Comparison of ENCODE assay signal across 27 cellular contexts in genomic region chrX:120625366-120625765, GRCh38. TPM values are rescaled to one million over a fixed set of nuclear protein-coding genes. Genes with fewer than 3 reads are reported as not detected.
DNase-seq lines count a peak whose midpoint lies in the region; ATAC-seq and TF ChIP-seq lines count a peak whose summit lies in the region.
"Had no signal": no experiment of that assay in that cellular context is flagged by ENCODE, and none has a peak within 500 bp of the region (broad histone marks: within the 10 kb centered on the region; RNA-seq: fewer than 3 reads in every experiment).

No MANE protein-coding gene starts in this region.

- ATAC-seq in Right ventricle myocardium inferior, result no peak
- ATAC-seq in stimulated activated naive CD8-positive, alpha-beta T cell treated with anti-CD3 and anti-CD28 coated beads, Interleukin-15, amount 100 ng/mL, for 72 hours, result no peak
- ATAC-seq: gastrocnemius medialis, mucosa of descending colon had no signal

- H3K4me1 ChIP-seq in right atrium auricular region, result no peaks in the 10 kb centered on the region
- peaks cover 5% of the 10 kb centered on the region for H3K4me1 ChIP-seq in suprapubic skin
- peaks cover 6 to 12% (median 10%) of the 10 kb centered on the region in 4 donors for H3K4me1 ChIP-seq in esophagus muscularis mucosa
- no peaks in the 10 kb centered on the region for H3K4me1 ChIP-seq in BE2C
- H3K4me1 ChIP-seq: gastrocnemius medialis had no signal

- H3K36me3 Mint-ChIP-seq in HFFc6 (ENCODE audit: low read depth), result no peaks in the 10 kb centered on the region
- H3K36me3 Mint-ChIP-seq: activated naive CD8-positive, alpha-beta T cell had no signal

- H3K36me3 ChIP-seq in right atrium auricular region, result no peaks in the 10 kb centered on the region
- no peaks in the 10 kb centered on the region for H3K36me3 ChIP-seq in suprapubic skin
- peaks cover 0 to 6% (median 3%) of the 10 kb centered on the region in 4 donors for H3K36me3 ChIP-seq in esophagus muscularis mucosa
- H3K36me3 ChIP-seq in BE2C, result no peaks in the 10 kb centered on the region
- H3K36me3 ChIP-seq: gastrocnemius medialis, ovary, tibial artery had no signal

- peak overlapping the region; percentile 78 for H3K27ac Mint-ChIP-seq in HFFc6
- H3K27ac Mint-ChIP-seq in stimulated activated naive CD8-positive, alpha-beta T cell treated with anti-CD3 and anti-CD28 coated beads, Interleukin-15, amount 100 ng/mL, for 72 hours, result no peak overlapping the region
- H3K27ac Mint-ChIP-seq: nephron; T-helper 2 cell treated with Interferon-gamma antibody and Interleukin-4, amounts not matched to agents 5 μg/mL and 100 μg/mL, for 36 hours had no signal

- H3K4me1 Mint-ChIP-seq in HFFc6 (ENCODE audit: low read depth), result peaks cover 19% of the 10 kb centered on the region
- H3K4me1 Mint-ChIP-seq in stimulated activated naive CD8-positive, alpha-beta T cell treated with anti-CD3 and anti-CD28 coated beads, Interleukin-15, amount 100 ng/mL, for 72 hours, result peaks cover 19% of the 10 kb centered on the region
- H3K4me1 Mint-ChIP-seq: nephron had no signal

- H3K27me3 Mint-ChIP-seq in HFFc6 (ENCODE audit: insufficient read depth), result no peaks in the 10 kb centered on the region
- H3K27me3 Mint-ChIP-seq in stimulated activated naive CD8-positive, alpha-beta T cell treated with anti-CD3 and anti-CD28 coated beads, Interleukin-15, amount 100 ng/mL, for 72 hours, result no peaks in the 10 kb centered on the region
- H3K27me3 Mint-ChIP-seq: activated naive CD8-positive, alpha-beta T cell; CD4-positive, alpha-beta memory T cell had no signal

- no peaks in the 10 kb centered on the region for H3K9me3 ChIP-seq in right atrium auricular region
- H3K9me3 ChIP-seq in suprapubic skin, result no peaks in the 10 kb centered on the region
- H3K9me3 ChIP-seq in esophagus muscularis mucosa, result no peaks in the 10 kb centered on the region
- no peaks in the 10 kb centered on the region for H3K9me3 ChIP-seq in BE2C
- H3K9me3 ChIP-seq: gastrocnemius medialis, mucosa of descending colon, ovary, tibial artery had no signal

- no peak for TF ChIP-seq CTCF in right atrium auricular region (IDR thresholded peaks at IDR 0.05)
- no peak for TF ChIP-seq CTCF in HFFc6 (IDR thresholded peaks at IDR 0.05)
- TF ChIP-seq CTCF in suprapubic skin (IDR thresholded peaks at IDR 0.05), result no peak
- no peak for TF ChIP-seq CTCF in esophagus muscularis mucosa (IDR thresholded peaks at IDR 0.05)
- TF ChIP-seq CTCF in BE2C (IDR thresholded peaks at IDR 0.05; ENCODE audit: low read depth, low read length), result no peak

- intact Hi-C loops in Right ventricle myocardium inferior (cut with DNase I), result no loop called here
- intact Hi-C loops in esophagus muscularis mucosa (cut with DNase I), result no loop called here

- H3K27ac ChIP-seq in right atrium auricular region, result peak overlapping the region; percentile 18 to 31
- peak overlapping the region; percentile 6 for H3K27ac ChIP-seq in suprapubic skin
- no peak overlapping the region for H3K27ac ChIP-seq in esophagus muscularis mucosa (replicated peaks in 1 of 4)
- H3K27ac ChIP-seq: gastrocnemius medialis, ovary, tibial artery, VCaP had no signal

- DNase-seq in right atrium auricular region (ENCODE audit: low spot score), result no peak
- no peak for DNase-seq in Right ventricle myocardium inferior (ENCODE audit: missing footprints)
- peak; percentile 17 for DNase-seq in HFFc6
- DNase-seq in fibroblast of gingiva (ENCODE audit: low read depth), result peak; percentile 70
- no peak for DNase-seq in suprapubic skin (ENCODE audit: low spot score in 2 of 2)
- no peak for DNase-seq in stimulated activated naive CD8-positive, alpha-beta T cell treated with anti-CD3 and anti-CD28 coated beads, Interleukin-15, amount 100 ng/mL, for 72 hours
- no peak for DNase-seq in esophagus muscularis mucosa (ENCODE audit: extremely low spot score)
- DNase-seq in BE2C, result no peak
- DNase-seq: activated CD4-positive, alpha-beta T cell treated with anti-CD3 and anti-CD28 coated beads, Interleukin-2, amount 50 U/mL, for 1 hour; CD4-positive, alpha-beta memory T cell; DMS 273 treated with DMSO at 0.1 percent for 48 hours; gastrocnemius medialis; H7; hypothalamus; IMR-90; mucosa of descending colon; NCI-H1417 treated with DMSO at 0.1 percent for 48 hours; NCI-H2081 treated with DMSO at 0.1 percent for 48 hours; NCI-H82; ovary; retina; stimulated activated naive CD4-positive, alpha-beta T cell treated with Interleukin-2 at 50 U/mL for 16 hours; tibial artery had no signal

- TF ChIP-seq EP300 in suprapubic skin (IDR thresholded peaks at IDR 0.05), result no peak
- TF ChIP-seq EP300 in esophagus muscularis mucosa (IDR thresholded peaks at IDR 0.05), result no peak

- H3K27me3 ChIP-seq in right atrium auricular region (no peaks in the 10 kb centered on the region), suprapubic skin (no peaks in the 10 kb centered on the region), esophagus muscularis mucosa (peaks cover 0 to 3% (median 0%) of the 10 kb centered on the region in 4 donors), BE2C (no peaks in the 10 kb centered on the region)
- H3K27me3 ChIP-seq: gastrocnemius medialis, ovary, tibial artery had no signal

- no peak overlapping the region for H3K4me3 ChIP-seq in right atrium auricular region
- no peak overlapping the region for H3K4me3 ChIP-seq in suprapubic skin
- H3K4me3 ChIP-seq in esophagus muscularis mucosa, result no peak overlapping the region
- H3K4me3 ChIP-seq in BE2C (ENCODE audit: low read depth, low read length), result no peak overlapping the region
- H3K4me3 ChIP-seq: gastrocnemius medialis, mucosa of descending colon, ovary, tibial artery had no signal

- WGBS in suprapubic skin, result 55% methylated on average over 2 of the region's 2 CpGs
- WGBS in esophagus muscularis mucosa, result 62% methylated on average over 2 of the region's 2 CpGs

- H3K9me3 Mint-ChIP-seq in HFFc6, result no peaks in the 10 kb centered on the region
- no peaks in the 10 kb centered on the region for H3K9me3 Mint-ChIP-seq in stimulated activated naive CD8-positive, alpha-beta T cell treated with anti-CD3 and anti-CD28 coated beads, Interleukin-15, amount 100 ng/mL, for 72 hours
- H3K9me3 Mint-ChIP-seq: CD4-positive, alpha-beta memory T cell; nephron; T-helper 2 cell treated with Interferon-gamma antibody and Interleukin-4, amounts not matched to agents 5 μg/mL and 100 μg/mL, for 36 hours had no signal

- TF ChIP-seq POLR2A in suprapubic skin (IDR thresholded peaks at IDR 0.05) (no peak), esophagus muscularis mucosa (IDR thresholded peaks at IDR 0.05; ENCODE audit: low read depth) (no peak)

- H3K4me3 Mint-ChIP-seq in HFFc6, result peak overlapping the region; percentile 82
- H3K4me3 Mint-ChIP-seq in stimulated activated naive CD8-positive, alpha-beta T cell treated with anti-CD3 and anti-CD28 coated beads, Interleukin-15, amount 100 ng/mL, for 72 hours, result peak overlapping the region in 1 of 2 donors; percentile 9
- H3K4me3 Mint-ChIP-seq: activated naive CD8-positive, alpha-beta T cell; nephron; T-helper 2 cell treated with Interferon-gamma antibody and Interleukin-4, amounts not matched to agents 5 μg/mL and 100 μg/mL, for 36 hours had no signal

RNA-seq across cellular contexts. Expression of gene C1GALT1C1, which starts 4.5 kb away (rescaled TPM):
- total RNA-seq in right atrium auricular region (10 to 100 TPM; 24.0 to 31.4 TPM), Right ventricle myocardium inferior (16.8 TPM), suprapubic skin (10 to 100 TPM in 3 of 4 donors, 1 to 10 TPM in 1; 9.1 to 12.7 (median 10.4) TPM), esophagus muscularis mucosa (10 to 100 TPM; 18.6 to 21.4 (median 20.4) TPM)
- 10 to 100 TPM; 34.9 to 42.1 (median 41.0) TPM for total RNA-seq in HFFc6 (2021; fragmentation: NEBNext Ultra II Directional; extraction: Animal tissue kit (Norgen Biotek cat#: 25700))
- polyA plus RNA-seq in BE2C (2012; ENCODE audit: insufficient read depth, insufficient read length, low read depth), result 18.2 TPM

RNA-seq across cellular contexts. Expression of gene MCTS1, which starts 21.5 kb away (rescaled TPM):
- total RNA-seq in right atrium auricular region, result 10 to 100 TPM; 17.2 to 25.3 TPM
- total RNA-seq in Right ventricle myocardium inferior, result 33.8 TPM
- total RNA-seq in HFFc6 (2021; fragmentation: NEBNext Ultra II Directional; extraction: Animal tissue kit (Norgen Biotek cat#: 25700)), result 10 to 100 TPM; 57.2 to 71.7 (median 64.7) TPM
- total RNA-seq in suprapubic skin, result 10 to 100 TPM; 17.6 to 25.7 (median 21.5) TPM
- total RNA-seq in esophagus muscularis mucosa, result 10 to 100 TPM; 11.6 to 17.5 (median 15.0) TPM
- polyA plus RNA-seq in BE2C (2012; ENCODE audit: insufficient read depth, insufficient read length, low read depth), result 56.6 TPM

Comparison
In these comparisons a context has a peak if more than half of its experiments do, and no peak if none do; other contexts are left out.
1. DNase-seq: peak in HFFc6 (single experiment) and fibroblast of gingiva (single experiment); none in right atrium auricular region (single experiment), Right ventricle myocardium inferior (single experiment), suprapubic skin (0 of 2), stimulated activated naive CD8-positive, alpha-beta T cell treated with anti-CD3 and anti-CD28 coated beads, Interleukin-15, amount 100 ng/mL, for 72 hours (0 of 2), esophagus muscularis mucosa (single experiment) and BE2C (single experiment).
2. H3K27ac ChIP-seq: peak in right atrium auricular region (2 of 2) and suprapubic skin (single experiment); none in esophagus muscularis mucosa (0 of 4).